17 cellular contexts compared by ENCODE assay signal in the genomic region with DNA sequence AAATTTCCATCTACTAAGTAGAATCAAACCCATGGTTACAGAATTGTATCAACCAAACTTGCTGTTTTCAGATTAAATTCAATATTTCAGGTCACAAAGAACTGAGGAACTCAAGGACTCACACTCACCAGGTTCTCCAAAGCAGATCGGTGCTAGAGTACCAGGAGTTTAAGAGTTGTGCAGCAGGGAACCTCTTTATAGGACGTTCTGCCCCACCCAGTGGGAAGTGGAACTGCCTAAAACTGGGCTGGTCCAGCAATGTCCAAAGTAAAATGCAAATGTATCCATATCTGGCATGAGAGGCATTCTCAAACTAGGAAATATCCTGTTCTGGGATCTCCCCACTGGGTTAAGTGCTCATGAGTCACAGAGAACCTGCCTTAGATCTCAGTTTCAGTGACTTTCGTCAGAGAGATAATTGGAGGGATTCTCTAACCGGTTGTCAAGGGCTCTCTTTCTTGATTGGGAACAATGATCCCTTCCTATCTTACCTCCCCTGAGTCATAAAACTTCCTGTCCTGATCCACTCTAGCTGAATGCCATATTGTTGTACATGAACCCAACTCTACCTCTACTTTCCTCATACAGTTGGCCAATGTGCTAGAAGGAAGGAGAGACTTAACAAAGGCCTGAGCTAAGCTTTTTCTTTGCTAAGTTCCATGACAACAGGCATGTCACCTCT. TPM values are rescaled to one million over a fixed set of nuclear protein-coding genes. Genes with fewer than 3 reads are reported as not detected.
"Had no signal": no experiment of that assay in that cellular context is flagged by ENCODE, and none has a peak within 500 bp of the region (broad histone marks: within the 10 kb centered on the region; RNA-seq: fewer than 3 reads in every experiment).

A gene (minus strand): TSS at position 171 of the 682 bp plus-strand sequence. CDS start 774 bp downstream, outside the sequence.

- H3K4me1 ChIP-seq: tibial nerve had no signal

- H3K9me3 ChIP-seq: neutrophil, tibial nerve had no signal

- H3K27me3 ChIP-seq: tibial nerve had no signal

- H3K4me3 ChIP-seq: tibial nerve had no signal

- DNase-seq: activated CD4-positive, alpha-beta T cell treated with anti-CD3 and anti-CD28 coated beads, Interleukin-2, amount 10 ng/mL, durations not matched to agents 7 days and 5 days; activated CD8-positive, alpha-beta memory T cell treated with anti-CD3 and anti-CD28 coated beads for 24 hours; activated naive CD8-positive, alpha-beta T cell treated with anti-CD3 and anti-CD28 coated beads, Interleukin-2, amount 10 ng/mL, durations not matched to agents 7 days and 5 days; cortex of kidney; effector CD4-positive, alpha-beta T cell; islet precursor cell; naive thymus-derived CD8-positive, alpha-beta T cell; retina; stimulated activated CD4-positive, alpha-beta T cell treated with anti-CD3 and anti-CD28 coated beads, Interleukin-2, amount 100 ng/mL, for 48 hours had no signal

- ATAC-seq: left lobe of liver; naive thymus-derived CD8-positive, alpha-beta T cell; stimulated activated memory B cell treated with anti-CD40 and anti-IgM and Interleukin-4, amounts not matched to agents 10 μg/mL and 1 μg/mL and 100 μg/mL, for 72 hours had no signal

- H3K36me3 ChIP-seq: neutrophil, tibial nerve had no signal

- H3K27ac ChIP-seq: neutrophil, tibial nerve had no signal

RNA-seq across cellular contexts. Expression of the gene that starts here (rescaled TPM):
- total RNA-seq: activated CD4-positive, alpha-beta T cell treated with anti-CD3 and anti-CD28 coated beads, Interleukin-2, amount 10 ng/mL, durations not matched to agents 7 days and 5 days; activated naive CD8-positive, alpha-beta T cell treated with anti-CD3 and anti-CD28 coated beads, Interleukin-2, amount 10 ng/mL, durations not matched to agents 7 days and 5 days; activated T-helper 1 cell treated with anti-CD3 and anti-CD28 coated beads, Interleukin-12 subunit alpha, Interleukin-12 subunit beta, Interleukin-2, Interleukin-4 antibody, amounts not matched to agents 30 ng/mL and 10 ng/mL and 1 ng/mL, durations not matched to agents 14 hours and 24 hours and 36 hours; epithelial cell of proximal tubule; left lobe of liver; lung microvascular endothelial cell; mucosa of gallbladder; naive thymus-derived CD8-positive, alpha-beta T cell; tibial nerve had no signal
- polyA plus RNA-seq: naive thymus-derived CD8-positive, alpha-beta T cell had no signal
